In the genomic region with DNA sequence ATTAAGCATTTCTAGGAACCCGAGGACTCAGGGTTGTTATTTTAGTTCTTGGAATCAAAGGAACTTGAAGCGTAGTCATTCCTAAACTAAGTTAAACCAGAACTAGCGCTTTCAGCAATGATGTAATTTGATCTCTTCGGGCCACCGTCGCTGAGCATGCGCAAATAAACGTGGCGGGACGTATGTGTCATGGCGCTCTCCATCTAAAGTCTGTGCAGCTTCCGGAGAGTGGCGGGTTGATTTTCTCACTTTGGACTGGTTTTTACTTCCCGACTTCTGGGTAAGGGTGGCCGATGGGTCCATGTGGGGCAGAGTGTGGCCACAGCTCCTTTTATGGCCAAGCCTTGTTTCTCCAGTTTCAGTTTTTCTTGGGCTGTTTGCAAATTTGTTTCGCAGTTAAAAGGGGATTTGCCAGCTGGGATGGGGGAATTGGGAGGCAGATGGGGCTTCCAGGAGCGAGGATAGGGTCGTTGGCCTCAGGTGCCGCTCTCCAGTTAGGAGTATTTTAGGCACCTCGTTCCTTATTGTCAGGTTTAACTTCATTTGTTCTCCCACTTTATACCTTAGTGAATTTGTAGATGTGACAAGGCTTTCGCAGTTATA, we compare ENCODE assay signal across 7 cellular contexts.
DNase-seq lines count a peak whose midpoint lies in the region; ATAC-seq, FAIRE-seq and TF ChIP-seq lines count a peak whose summit lies in the region.

A gene (plus strand): TSS at position 163 of the 603 bp plus-strand sequence. CDS start 11,894 bp downstream, outside the sequence.

- in situ Hi-C loops in brain microvascular endothelial cell (cut with HindIII; ENCODE audit: low pct_ligation_motif_present, low sequenced_read_pairs), result no loop called here

- no peaks in the 10 kb centered on the region for H3K27me3 ChIP-seq in brain microvascular endothelial cell (replicated peaks)

- H3K27ac ChIP-seq in brain microvascular endothelial cell, result peak within 1 kb of the TSS; percentile 89

- FAIRE-seq in TTC549 (lab: Jason Lieb, UNC), result peak; percentile 73

- H3K4me3 ChIP-seq in brain microvascular endothelial cell (ENCODE audit: low read depth, low read length) (peak within 1 kb of the TSS; percentile 87), iPS-11a (ENCODE audit: low read depth, low read length) (peak within 1 kb of the TSS; percentile 73), skeletal muscle cell (ENCODE audit: low read depth, low read length) (peak within 1 kb of the TSS; percentile 98)

- TF ChIP-seq CTCF in brain microvascular endothelial cell (IDR thresholded peaks at IDR 0.05; ENCODE audit: low read depth, low read length, missing control alignments), result no peak

- peak; percentile 82 for DNase-seq in NCI-H2107 treated with DMSO at 0.1 percent for 48 hours (lab: John Stamatoyannopoulos, UW; ENCODE audit: unreplicated experiment)
- peak; percentile 95 for DNase-seq in brain microvascular endothelial cell
- DNase-seq in skeletal muscle cell (ENCODE audit: low read depth), result peak; percentile 80

- peak; percentile 81 for ATAC-seq in GM18520 (IDR thresholded peaks at IDR 0.05; ENCODE audit: unreplicated experiment)
- ATAC-seq in HG03064 (IDR thresholded peaks at IDR 0.05; ENCODE audit: low read depth, unreplicated experiment), result peak; percentile 87

- no peaks in the 10 kb centered on the region for H3K36me3 ChIP-seq in brain microvascular endothelial cell (replicated peaks)

Comparison
In these comparisons a context has a peak if more than half of its experiments do, and no peak if none do; other contexts are left out.
1. Peak in every context shown above with its lines: DNase-seq, ATAC-seq, H3K4me3 ChIP-seq and H3K27ac ChIP-seq.